Comparison of ENCODE assay signal across 13 cellular contexts in genomic region chr7:77426521-77427051, GRCh38. TPM values are rescaled to one million over a fixed set of nuclear protein-coding genes. Genes with fewer than 3 reads are reported as not detected.
DNase-seq lines count a peak whose midpoint lies in the region; ATAC-seq and TF ChIP-seq lines count a peak whose summit lies in the region.
"Had no signal": no experiment of that assay in that cellular context is flagged by ENCODE, and none has a peak within 500 bp of the region (broad histone marks: within the 10 kb centered on the region; RNA-seq: fewer than 3 reads in every experiment).

No MANE protein-coding gene starts in this region.

- POLR2A ChIA-PET in CD8-positive, alpha-beta T cell (lab: Charles Lee): no interaction called here
- POLR2A ChIA-PET in naive thymus-derived CD4-positive, alpha-beta T cell (lab: Charles Lee): interaction anchor here (2.1 kb wide), 1 partner anchor 9 kb away, joined by 6 read pairs; no protein-coding TSS in a partner anchor

- no peak overlapping the region for H3K4me3 Mint-ChIP-seq in CD8-positive, alpha-beta T cell
- peak overlapping the region in 1 of 10 donors; percentile 1 for H3K4me3 Mint-ChIP-seq in naive thymus-derived CD4-positive, alpha-beta T cell
- H3K4me3 Mint-ChIP-seq: activated naive CD4-positive, alpha-beta T cell treated with anti-CD3 and anti-CD28 coated beads for 36 hours had no signal

- H3K9ac ChIP-seq in NT2/D1 (ENCODE audit: insufficient read length, low read depth) (peak overlapping the region; percentile 42), fibroblast of lung (ENCODE audit: insufficient read depth, low read length) (no peak overlapping the region)

- CTCF ChIA-PET in CD8-positive, alpha-beta T cell (lab: Charles Lee): interaction anchor here (0.8 to 1.8 kb wide), 2 partner anchors 12 to 95 kb away, joined by 4 to 5 read pairs; no protein-coding TSS in a partner anchor
- CTCF ChIA-PET in naive thymus-derived CD4-positive, alpha-beta T cell (lab: Charles Lee): no interaction called here

- H3K79me2 ChIP-seq in fibroblast of lung (ENCODE audit: control insufficient read depth, insufficient read depth, low read length): no peaks in the 10 kb centered on the region
- no peaks in the 10 kb centered on the region for H3K79me2 ChIP-seq in osteoblast (ENCODE audit: insufficient read depth, low read length)

- peaks cover 3% of the 10 kb centered on the region for H3K4me1 ChIP-seq in NT2/D1 (ENCODE audit: insufficient read depth, insufficient read length)
- H3K4me1 ChIP-seq in fibroblast of lung (ENCODE audit: control insufficient read depth, extremely low read depth, insufficient read depth, low read length): peaks cover 10% of the 10 kb centered on the region
- H3K4me1 ChIP-seq in osteoblast (ENCODE audit: insufficient read depth, low read length): peaks cover 38% of the 10 kb centered on the region
- H3K4me1 ChIP-seq in CD8-positive, alpha-beta T cell (ENCODE audit: insufficient read depth, low read length): peaks cover 17% of the 10 kb centered on the region
- peaks cover 12 to 16% of the 10 kb centered on the region in 2 donors for H3K4me1 ChIP-seq in naive thymus-derived CD4-positive, alpha-beta T cell (ENCODE audit: control insufficient read depth in 2 of 2, insufficient read depth in 2 of 2, low read length in 2 of 2)

- intact Hi-C loops in CD8-positive, alpha-beta T cell (cut with DNase I, micrococcal nuclease): no loop called here
- intact Hi-C loops in naive thymus-derived CD4-positive, alpha-beta T cell (cut with micrococcal nuclease): no loop called here

- H3K36me3 ChIP-seq in NT2/D1 (ENCODE audit: insufficient read depth, insufficient read length, low read length) (no peaks in the 10 kb centered on the region), fibroblast of lung (ENCODE audit: control insufficient read depth, insufficient read depth, low read length) (no peaks in the 10 kb centered on the region), osteoblast (ENCODE audit: insufficient read depth, low read length) (no peaks in the 10 kb centered on the region)
- H3K36me3 ChIP-seq in CD8-positive, alpha-beta T cell (ENCODE audit: insufficient read depth, low read length): no peaks in the 10 kb centered on the region
- no peaks in the 10 kb centered on the region for H3K36me3 ChIP-seq in naive thymus-derived CD4-positive, alpha-beta T cell (ENCODE audit: control insufficient read depth in 2 of 3, insufficient read depth in 3 of 3, low read length in 3 of 3)

- no peak for TF ChIP-seq CTCF in fibroblast of lung (conservative IDR thresholded peaks at IDR 0.05 in 1 of 2, IDR thresholded peaks at IDR 0.05 in 1 of 2; ENCODE audit: low read depth in 1 of 2, low read length in 2 of 2)
- no peak for TF ChIP-seq CTCF in osteoblast (IDR thresholded peaks at IDR 0.05; ENCODE audit: extremely low read depth, low read depth, low read length)
- TF ChIP-seq CTCF in CD8-positive, alpha-beta T cell (IDR thresholded peaks at IDR 0.05): no peak

- H3K4me2 ChIP-seq in fibroblast of lung (ENCODE audit: extremely low read depth, insufficient read depth, low read length): peak overlapping the region; percentile 64
- peak overlapping the region; percentile 84 for H3K4me2 ChIP-seq in osteoblast (ENCODE audit: insufficient read depth, low read length)

- ATAC-seq in CD8-positive, alpha-beta T cell: no peak
- ATAC-seq in naive thymus-derived CD4-positive, alpha-beta T cell: no peak

- H3K9me3 Mint-ChIP-seq in CD8-positive, alpha-beta T cell: no peaks in the 10 kb centered on the region
- H3K9me3 Mint-ChIP-seq in naive thymus-derived CD4-positive, alpha-beta T cell: no peaks in the 10 kb centered on the region
- H3K9me3 Mint-ChIP-seq: activated naive CD4-positive, alpha-beta T cell treated with anti-CD3 and anti-CD28 coated beads for 36 hours had no signal

- no peaks in the 10 kb centered on the region for H3K27me3 Mint-ChIP-seq in CD8-positive, alpha-beta T cell (ENCODE audit: low read depth)
- peaks cover 0 to 9% (median 0%) of the 10 kb centered on the region in 5 donors for H3K27me3 Mint-ChIP-seq in naive thymus-derived CD4-positive, alpha-beta T cell

- H3K9me3 ChIP-seq in NT2/D1 (ENCODE audit: insufficient read depth, low read length) (no peaks in the 10 kb centered on the region), fibroblast of lung (ENCODE audit: control insufficient read depth, insufficient read depth, low read depth, low read length) (no peaks in the 10 kb centered on the region), osteoblast (ENCODE audit: low read depth, low read length) (no peaks in the 10 kb centered on the region)
- H3K9me3 ChIP-seq in CD8-positive, alpha-beta T cell (ENCODE audit: low read length): no peaks in the 10 kb centered on the region
- no peaks in the 10 kb centered on the region for H3K9me3 ChIP-seq in naive thymus-derived CD4-positive, alpha-beta T cell (ENCODE audit: control insufficient read depth in 2 of 3, low read length in 3 of 3)

- H3K27me3 ChIP-seq in NT2/D1 (ENCODE audit: insufficient read depth, insufficient read length) (no peaks in the 10 kb centered on the region), fibroblast of lung (ENCODE audit: control insufficient read depth, insufficient read depth, low read length) (no peaks in the 10 kb centered on the region), osteoblast (ENCODE audit: insufficient read depth, low read length) (no peaks in the 10 kb centered on the region)
- H3K27me3 ChIP-seq in CD8-positive, alpha-beta T cell (ENCODE audit: insufficient read depth, low read length): no peaks in the 10 kb centered on the region
- no peaks in the 10 kb centered on the region for H3K27me3 ChIP-seq in naive thymus-derived CD4-positive, alpha-beta T cell (ENCODE audit: control insufficient read depth in 2 of 2, insufficient read depth in 2 of 2, low read length in 2 of 2)

- peak overlapping the region; percentile 46 for H2AFZ ChIP-seq in fibroblast of lung (ENCODE audit: low read length)
- H2AFZ ChIP-seq in osteoblast (ENCODE audit: low read length): peak overlapping the region; percentile 86

- no peaks in the 10 kb centered on the region for H3K36me3 Mint-ChIP-seq in CD8-positive, alpha-beta T cell
- H3K36me3 Mint-ChIP-seq in naive thymus-derived CD4-positive, alpha-beta T cell: no peaks in the 10 kb centered on the region

- no peak overlapping the region for H3K4me3 ChIP-seq in NT2/D1 (ENCODE audit: insufficient read length, low read depth)
- H3K4me3 ChIP-seq in fibroblast of lung (replicated peaks in 1 of 4; ENCODE audit: control extremely low read depth in 1 of 4, insufficient read depth in 1 of 4, low read depth in 3 of 4, low read length in 4 of 4): peak overlapping the region in 2 of 4 experiments; percentile 30 to 53
- peak overlapping the region; percentile 56 for H3K4me3 ChIP-seq in osteoblast (ENCODE audit: insufficient read depth, low read length)
- H3K4me3 ChIP-seq in CD8-positive, alpha-beta T cell (ENCODE audit: low read depth, low read length): no peak overlapping the region
- no peak overlapping the region for H3K4me3 ChIP-seq in naive thymus-derived CD4-positive, alpha-beta T cell (ENCODE audit: low read length)

- DNase-seq in EH (ENCODE audit: low read depth): peak; percentile 80
- DNase-seq in NT2/D1 (ENCODE audit: low read depth, low spot score): no peak
- peak; percentile 50 to 76 for DNase-seq in fibroblast of lung (ENCODE audit: low read depth in 2 of 2)
- no peak for DNase-seq in osteoblast (ENCODE audit: insufficient read length, low spot score, missing footprints)
- DNase-seq in GF-D8 (lab: John Stamatoyannopoulos, UW): no peak
- DNase-seq in CD8-positive, alpha-beta T cell: no peak
- DNase-seq in activated effector memory CD4-positive, alpha-beta T cell treated with Interleukin-2 at 50 U/mL for 16 hours: no peak
- no peak for DNase-seq in naive thymus-derived CD4-positive, alpha-beta T cell
- DNase-seq: activated naive CD4-positive, alpha-beta T cell treated with anti-CD3 and anti-CD28 coated beads for 36 hours; DMS53; NCI-H187; stimulated activated naive CD4-positive, alpha-beta T cell treated with Interleukin-2 at 50 U/mL for 16 hours; T-helper 2 cell had no signal

- H3K27ac Mint-ChIP-seq in CD8-positive, alpha-beta T cell: no peak overlapping the region
- peak overlapping the region in 1 of 9 donors; percentile 47 for H3K27ac Mint-ChIP-seq in naive thymus-derived CD4-positive, alpha-beta T cell
- H3K27ac Mint-ChIP-seq: activated naive CD4-positive, alpha-beta T cell treated with anti-CD3 and anti-CD28 coated beads for 36 hours had no signal

- peaks cover 22% of the 10 kb centered on the region for H3K4me1 Mint-ChIP-seq in CD8-positive, alpha-beta T cell (ENCODE audit: low read depth)
- H3K4me1 Mint-ChIP-seq in naive thymus-derived CD4-positive, alpha-beta T cell: peaks cover 25 to 50% (median 28%) of the 10 kb centered on the region in 7 donors

- H4K20me1 ChIP-seq in fibroblast of lung (ENCODE audit: control insufficient read depth, extremely low read depth, insufficient read depth, low read length) (no peaks in the 10 kb centered on the region), osteoblast (ENCODE audit: insufficient read depth, low read length) (no peaks in the 10 kb centered on the region)

- H3K27ac ChIP-seq in fibroblast of lung (ENCODE audit: insufficient read depth, low read length): peak overlapping the region; percentile 60
- H3K27ac ChIP-seq in osteoblast (ENCODE audit: low read depth, low read length): peak overlapping the region; percentile 83
- no peak overlapping the region for H3K27ac ChIP-seq in CD8-positive, alpha-beta T cell (ENCODE audit: low read depth, low read length)
- H3K27ac ChIP-seq in naive thymus-derived CD4-positive, alpha-beta T cell (ENCODE audit: low read depth, low read length): no peak overlapping the region

RNA-seq across cellular contexts. Expression of gene GSAP, which starts 10.4 kb away (rescaled TPM):
- total RNA-seq in fibroblast of lung (10.3 and 21.5 TPM in 2 replicates), osteoblast (10.6 and 13.0 TPM in 2 replicates)
- 4.4 and 4.9 TPM in 2 replicates for polyA plus RNA-seq in fibroblast of lung
- 2.4 TPM in 2 replicates for polyA plus RNA-seq in fibroblast of lung (2012)
- polyA minus RNA-seq in fibroblast of lung (ENCODE audit: low replicate concordance): 1.5 and 1.8 TPM in 2 replicates
- total RNA-seq in CD8-positive, alpha-beta T cell: 10 to 100 TPM; 11.9 to 12.8 TPM
- 10 to 100 TPM; 14.9 to 59.8 (median 29.2) TPM for total RNA-seq in naive thymus-derived CD4-positive, alpha-beta T cell
- polyA plus RNA-seq in naive thymus-derived CD4-positive, alpha-beta T cell: 1 to 10 TPM; 6.6 to 7.3 TPM

Comparison
In these comparisons a context has a peak if more than half of its experiments do, and no peak if none do; other contexts are left out.
1. DNase-seq: peak in EH (single experiment) and fibroblast of lung (2 of 2); none in NT2/D1 (single experiment), osteoblast (single experiment), GF-D8 (single experiment), CD8-positive, alpha-beta T cell (0 of 7), activated effector memory CD4-positive, alpha-beta T cell treated with Interleukin-2 at 50 U/mL for 16 hours (single experiment) and naive thymus-derived CD4-positive, alpha-beta T cell (0 of 9).
2. H3K27ac ChIP-seq: peak in fibroblast of lung (single experiment) and osteoblast (single experiment); none in CD8-positive, alpha-beta T cell (single experiment) and naive thymus-derived CD4-positive, alpha-beta T cell (single experiment).